In the genomic region with DNA sequence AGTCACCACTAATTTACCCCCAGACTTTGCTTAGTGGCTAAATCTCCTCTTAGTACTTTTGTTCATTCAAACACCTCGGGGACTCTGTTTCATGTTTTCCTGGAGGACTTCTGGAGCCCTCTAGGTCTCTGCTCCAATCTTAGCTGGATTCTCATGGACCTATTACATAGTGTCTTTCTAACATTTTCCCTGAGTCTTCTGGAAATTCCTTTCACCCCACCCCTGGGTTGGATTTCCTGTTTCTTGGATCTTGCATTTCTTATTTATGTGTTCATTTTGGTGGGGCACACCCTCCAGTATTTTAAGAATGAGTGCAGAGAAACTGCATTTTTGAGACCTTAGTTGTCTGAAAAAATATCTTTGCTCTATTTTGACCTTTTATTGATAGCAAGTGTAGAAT, we compare ENCODE assay signal across 21 cellular contexts.
DNase-seq lines count a peak whose midpoint lies in the region; ATAC-seq, FAIRE-seq and TF ChIP-seq lines count a peak whose summit lies in the region.
"Had no signal": no experiment of that assay in that cellular context is flagged by ENCODE, and none has a peak within 500 bp of the region (broad histone marks: within the 10 kb centered on the region; RNA-seq: fewer than 3 reads in every experiment).

No MANE protein-coding gene starts in this region.

- H3K9me3 Mint-ChIP-seq in dendritic cell treated with granulocyte-macrophage colony-stimulating factor and Interleukin-4, amounts not matched to agents 40 ng/mL and 50 ng/mL, for 4 days, result no peaks in the 10 kb centered on the region
- peaks cover 0 to 1% of the 10 kb centered on the region in 2 donors for H3K9me3 Mint-ChIP-seq in stimulated activated naive B cell treated with anti-CD40 and anti-IgM and Interleukin-4, amounts not matched to agents 10 μg/mL and 1 μg/mL and 100 μg/mL, for 72 hours
- H3K9me3 Mint-ChIP-seq: IgD-negative memory B cell; T-helper 2 cell treated with Interferon-gamma antibody and Interleukin-4, amounts not matched to agents 5 μg/mL and 100 μg/mL, for 36 hours had no signal

- DNase-seq in EL (peak; percentile 86), MG63 (peak; percentile 20), osteoblast (ENCODE audit: insufficient read length, low spot score, missing footprints) (peak; percentile 57), NCI-H1694 treated with DMSO at 0.1 percent for 48 hours (lab: John Stamatoyannopoulos, UW) (no peak), substantia nigra (lab: John Stamatoyannopoulos, UW) (no peak), GM12892 (ENCODE audit: insufficient read length) (no peak)
- no peak for DNase-seq in stimulated activated naive B cell treated with anti-CD40 and anti-IgM and Interleukin-4, amounts not matched to agents 10 μg/mL and 1 μg/mL and 100 μg/mL, for 72 hours
- DNase-seq: activated CD8-positive, alpha-beta memory T cell treated with anti-CD3 and anti-CD28 coated beads, Interleukin-2, amount 50 U/mL, for 4 hours; activated naive CD4-positive, alpha-beta T cell; brain microvascular endothelial cell; CD4-positive, CD25-positive, alpha-beta regulatory T cell; effector CD8-positive, alpha-beta T cell; immature natural killer cell; NCI-H1092 treated with DMSO at 0.1 percent for 48 hours; NCI-H2171 treated with DMSO at 0.1 percent for 48 hours; stimulated activated CD4-positive, alpha-beta T cell treated with anti-CD3 and anti-CD28 coated beads, Interleukin-1b, Interleukin-23, amount 100 ng/mL, for 48 hours had no signal

- peak overlapping the region; percentile 40 for H3K27ac Mint-ChIP-seq in dendritic cell treated with granulocyte-macrophage colony-stimulating factor and Interleukin-4, amounts not matched to agents 40 ng/mL and 50 ng/mL, for 4 days
- no peak overlapping the region for H3K27ac Mint-ChIP-seq in stimulated activated naive B cell treated with anti-CD40 and anti-IgM and Interleukin-4, amounts not matched to agents 10 μg/mL and 1 μg/mL and 100 μg/mL, for 72 hours
- H3K27ac Mint-ChIP-seq: CD4-positive, CD25-positive, alpha-beta regulatory T cell; IgD-negative memory B cell; immature natural killer cell; memory B cell; T-helper 2 cell treated with Interferon-gamma antibody and Interleukin-4, amounts not matched to agents 5 μg/mL and 100 μg/mL, for 36 hours had no signal

- peaks cover 39% of the 10 kb centered on the region for H3K4me1 ChIP-seq in osteoblast (ENCODE audit: insufficient read depth, low read length)

- no peak for TF ChIP-seq POLR2A in GM12892 (IDR thresholded peaks at IDR 0.05; ENCODE audit: low read depth, low read length)

- H3K27me3 Mint-ChIP-seq in dendritic cell treated with granulocyte-macrophage colony-stimulating factor and Interleukin-4, amounts not matched to agents 40 ng/mL and 50 ng/mL, for 4 days, result peaks cover 32% of the 10 kb centered on the region
- H3K27me3 Mint-ChIP-seq in stimulated activated naive B cell treated with anti-CD40 and anti-IgM and Interleukin-4, amounts not matched to agents 10 μg/mL and 1 μg/mL and 100 μg/mL, for 72 hours, result peaks cover 11 to 16% of the 10 kb centered on the region in 2 donors
- H3K27me3 Mint-ChIP-seq: CD4-positive, CD25-positive, alpha-beta regulatory T cell had no signal

- H3K4me3 Mint-ChIP-seq in dendritic cell treated with granulocyte-macrophage colony-stimulating factor and Interleukin-4, amounts not matched to agents 40 ng/mL and 50 ng/mL, for 4 days, result no peak overlapping the region
- H3K4me3 Mint-ChIP-seq in stimulated activated naive B cell treated with anti-CD40 and anti-IgM and Interleukin-4, amounts not matched to agents 10 μg/mL and 1 μg/mL and 100 μg/mL, for 72 hours, result no peak overlapping the region
- H3K4me3 Mint-ChIP-seq: CD4-positive, CD25-positive, alpha-beta regulatory T cell; IgD-negative memory B cell; immature natural killer cell; memory B cell; T-helper 2 cell treated with Interferon-gamma antibody and Interleukin-4, amounts not matched to agents 5 μg/mL and 100 μg/mL, for 36 hours had no signal

- H3K27ac ChIP-seq in osteoblast (ENCODE audit: low read depth, low read length) (peak overlapping the region; percentile 17), substantia nigra (ENCODE audit: low read depth, low read length, poor library complexity, severe bottlenecking) (no peak overlapping the region)
- H3K27ac ChIP-seq: brain microvascular endothelial cell had no signal

- H3K4me3 ChIP-seq in MG63 (no peak overlapping the region), osteoblast (ENCODE audit: insufficient read depth, low read length) (no peak overlapping the region)

- no peaks in the 10 kb centered on the region for H4K20me1 ChIP-seq in osteoblast (ENCODE audit: insufficient read depth, low read length)

- intact Hi-C loops in dendritic cell treated with granulocyte-macrophage colony-stimulating factor and Interleukin-4, amounts not matched to agents 40 ng/mL and 50 ng/mL, for 4 days (cut with micrococcal nuclease), result no loop called here

- H3K27me3 ChIP-seq in MG63 (no peaks in the 10 kb centered on the region), osteoblast (ENCODE audit: insufficient read depth, low read length) (no peaks in the 10 kb centered on the region)
- H3K27me3 ChIP-seq: brain microvascular endothelial cell had no signal

- H3K4me2 ChIP-seq in osteoblast (ENCODE audit: insufficient read depth, low read length), result peak overlapping the region; percentile 8

- no peak for ATAC-seq in stimulated activated naive B cell treated with anti-CD40 and anti-IgM and Interleukin-4, amounts not matched to agents 10 μg/mL and 1 μg/mL and 100 μg/mL, for 72 hours (replicated peaks)
- ATAC-seq: activated CD4-positive, CD25-positive, alpha-beta regulatory T cell treated with anti-CD3 and anti-CD28 coated beads, Interleukin-2, amount 50 U/mL, for 24 hours had no signal

- TF ChIP-seq CTCF in osteoblast (IDR thresholded peaks at IDR 0.05; ENCODE audit: extremely low read depth, low read depth, low read length), result no peak

- H3K36me3 Mint-ChIP-seq in dendritic cell treated with granulocyte-macrophage colony-stimulating factor and Interleukin-4, amounts not matched to agents 40 ng/mL and 50 ng/mL, for 4 days (ENCODE audit: low read depth), result no peaks in the 10 kb centered on the region
- no peaks in the 10 kb centered on the region for H3K36me3 Mint-ChIP-seq in stimulated activated naive B cell treated with anti-CD40 and anti-IgM and Interleukin-4, amounts not matched to agents 10 μg/mL and 1 μg/mL and 100 μg/mL, for 72 hours
- H3K36me3 Mint-ChIP-seq: CD4-positive, CD25-positive, alpha-beta regulatory T cell; immature natural killer cell; memory B cell had no signal

- H3K9me3 ChIP-seq in MG63 (no peaks in the 10 kb centered on the region), osteoblast (ENCODE audit: low read depth, low read length) (no peaks in the 10 kb centered on the region)

- H3K36me3 ChIP-seq in MG63, result no peaks in the 10 kb centered on the region
- no peaks in the 10 kb centered on the region for H3K36me3 ChIP-seq in osteoblast (ENCODE audit: insufficient read depth, low read length)
- H3K36me3 ChIP-seq: brain microvascular endothelial cell had no signal

- peaks cover 52% of the 10 kb centered on the region for H3K4me1 Mint-ChIP-seq in dendritic cell treated with granulocyte-macrophage colony-stimulating factor and Interleukin-4, amounts not matched to agents 40 ng/mL and 50 ng/mL, for 4 days (ENCODE audit: low read depth)
- no peaks in the 10 kb centered on the region for H3K4me1 Mint-ChIP-seq in stimulated activated naive B cell treated with anti-CD40 and anti-IgM and Interleukin-4, amounts not matched to agents 10 μg/mL and 1 μg/mL and 100 μg/mL, for 72 hours
- H3K4me1 Mint-ChIP-seq: CD4-positive, CD25-positive, alpha-beta regulatory T cell; immature natural killer cell had no signal

- no peaks in the 10 kb centered on the region for H3K79me2 ChIP-seq in osteoblast (ENCODE audit: insufficient read depth, low read length)

- no peak for FAIRE-seq in GM12892 (lab: Jason Lieb, UNC)

- no peak overlapping the region for H2AFZ ChIP-seq in osteoblast (ENCODE audit: low read length)

Comparison
In these comparisons a context has a peak if more than half of its experiments do, and no peak if none do; other contexts are left out.
1. DNase-seq: peak in EL (single experiment), MG63 (single experiment) and osteoblast (single experiment); none in NCI-H1694 treated with DMSO at 0.1 percent for 48 hours (single experiment), substantia nigra (0 of 49), GM12892 (single experiment) and stimulated activated naive B cell treated with anti-CD40 and anti-IgM and Interleukin-4, amounts not matched to agents 10 μg/mL and 1 μg/mL and 100 μg/mL, for 72 hours (single experiment).